8 cellular contexts compared by ENCODE assay signal in the genomic region with DNA sequence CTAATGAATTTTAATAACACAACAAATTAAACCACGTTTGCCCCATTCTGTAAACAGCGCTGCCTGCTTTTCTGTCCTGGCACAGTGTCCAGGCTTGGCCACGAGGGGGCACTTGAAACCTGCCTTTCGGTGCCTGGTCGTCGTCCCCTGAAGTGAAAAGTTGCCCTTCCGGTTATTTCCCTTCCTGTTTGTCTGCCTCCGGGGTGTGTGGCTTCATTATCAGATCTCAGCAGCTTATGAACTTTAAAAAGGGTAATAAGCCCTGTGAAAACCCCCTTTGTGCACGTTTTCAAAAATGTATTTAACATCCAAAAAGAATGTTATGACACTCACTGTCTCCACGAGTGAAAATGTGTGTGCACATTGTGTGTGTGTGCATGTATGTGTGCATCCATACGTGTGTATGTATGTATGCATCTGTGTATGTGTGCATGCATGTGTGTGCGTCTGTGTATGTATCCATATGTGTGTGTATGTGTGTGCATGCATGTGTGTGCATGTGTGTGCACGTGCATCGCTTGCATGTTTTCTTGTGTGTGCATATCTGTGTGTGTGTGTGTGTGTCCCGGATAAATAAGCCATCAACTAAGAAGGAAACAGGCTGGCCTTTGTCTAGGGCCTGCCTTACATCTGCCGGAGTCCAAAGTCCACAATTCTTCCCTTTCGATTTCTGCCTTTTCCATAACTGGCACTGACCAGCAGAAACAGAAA.
DNase-seq lines count a peak whose midpoint lies in the region; ATAC-seq and TF ChIP-seq lines count a peak whose summit lies in the region.

No MANE protein-coding gene starts in this region.

- H3K4me2 ChIP-seq in DOHH2 (ENCODE audit: low read length): peak overlapping the region; percentile 34; the same call in 1 of the 2 replicates

- peak; percentile 71 for DNase-seq in Jurkat, Clone E6-1 (ENCODE audit: low read depth, low spot score)
- no peak for DNase-seq in RWPE2 (ENCODE audit: low spot score)
- peak; percentile 69 for DNase-seq in activated effector memory CD4-positive, alpha-beta T cell treated with Interleukin-2 at 50 U/mL for 16 hours
- DNase-seq in foreskin keratinocyte: peak; percentile 26 to 63
- DNase-seq in non-pigmented ciliary epithelial cell (ENCODE audit: low read depth): peak; percentile 26
- peak; percentile 51 for DNase-seq in stromal cell of bone marrow (ENCODE audit: low read depth)

- H3K79me2 ChIP-seq in DOHH2 (ENCODE audit: control insufficient read depth, low read length): no peaks in the 10 kb centered on the region

- H3K36me3 ChIP-seq in DOHH2 (ENCODE audit: control insufficient read depth, low read length) (no peaks in the 10 kb centered on the region), RWPE2 (ENCODE audit: low read depth) (no peaks in the 10 kb centered on the region)

- H3K27ac ChIP-seq in DOHH2 (ENCODE audit: low read depth, low read length) (no peak overlapping the region), RWPE2 (ENCODE audit: poor library complexity, severe bottlenecking) (no peak overlapping the region), foreskin keratinocyte (no peak overlapping the region)

- ATAC-seq in GM21723 (IDR thresholded peaks at IDR 0.05; ENCODE audit: unreplicated experiment) (peak; percentile 91), RWPE2 (ENCODE audit: low read depth) (peak; percentile 85), foreskin keratinocyte (peak; percentile 96)

- H3K27me3 ChIP-seq in DOHH2 (ENCODE audit: control insufficient read depth, low read length) (no peaks in the 10 kb centered on the region), RWPE2 (ENCODE audit: insufficient read depth, poor library complexity, severe bottlenecking) (no peaks in the 10 kb centered on the region), foreskin keratinocyte (no peaks in the 10 kb centered on the region)

- H3K9me3 ChIP-seq in DOHH2 (ENCODE audit: control insufficient read depth, insufficient read depth, low read length): no peaks in the 10 kb centered on the region
- no peaks in the 10 kb centered on the region for H3K9me3 ChIP-seq in RWPE2 (ENCODE audit: severe bottlenecking)

- no peaks in the 10 kb centered on the region for H3K9me2 ChIP-seq in DOHH2 (replicated peaks; ENCODE audit: control insufficient read depth, low read length)

- H3F3A ChIP-seq in DOHH2 (ENCODE audit: control insufficient read depth, insufficient read depth): no peaks in the 10 kb centered on the region

- H4K20me1 ChIP-seq in DOHH2 (ENCODE audit: control insufficient read depth, insufficient read depth, low read depth, low read length): no peaks in the 10 kb centered on the region

- H3K4me1 ChIP-seq in DOHH2 (ENCODE audit: control insufficient read depth, low read length) (peaks cover 4% of the 10 kb centered on the region), RWPE2 (ENCODE audit: insufficient read depth, poor library complexity, severe bottlenecking) (no peaks in the 10 kb centered on the region), foreskin keratinocyte (no peaks in the 10 kb centered on the region)

- peak overlapping the region; percentile 41 for H3K4me3 ChIP-seq in DOHH2 (ENCODE audit: low read length)
- H3K4me3 ChIP-seq in Jurkat, Clone E6-1 (ENCODE audit: low read length): peak overlapping the region; percentile 23
- no peak overlapping the region for H3K4me3 ChIP-seq in RWPE2 (ENCODE audit: severe bottlenecking)

- TF ChIP-seq CTCF in DOHH2 (IDR thresholded peaks at IDR 0.05; ENCODE audit: low read depth, low read length, poor library complexity, severe bottlenecking) (peak; percentile 90), RWPE2 (IDR thresholded peaks at IDR 0.05; ENCODE audit: poor library complexity, severe bottlenecking) (peak; percentile 91), foreskin keratinocyte (conservative IDR thresholded peaks at IDR 0.05) (peak; percentile 96)
